1 cellular context compared by ENCODE assay signal in genomic region chr14:38138581-38139138, GRCh38.
TF ChIP-seq lines count a peak whose summit lies in the region.

No MANE protein-coding gene starts in this region.

TF ChIP-seq in GM23338, 12 proteins besides CTCF, POLR2A, EP300 and RAD21 (continued from another document):
- TF ChIP-seq ZNF462 (CRISPR knock-in tag; IDR thresholded peaks at IDR 0.05) (no peak), ZNF331 (CRISPR knock-in tag; IDR thresholded peaks at IDR 0.05; ENCODE audit: low read depth) (no peak), ZNF114 (CRISPR knock-in tag; IDR thresholded peaks at IDR 0.05) (no peak), POLR2AphosphoS5 (IDR thresholded peaks at IDR 0.05; ENCODE audit: low read depth) (no peak), STAT1 (IDR thresholded peaks at IDR 0.05; ENCODE audit: unreplicated experiment) (no peak), REST (IDR thresholded peaks at IDR 0.05; ENCODE audit: unreplicated experiment) (no peak), EZH2 (IDR thresholded peaks at IDR 0.05; ENCODE audit: low read depth, unreplicated experiment) (no peak), EZH2phosphoT487 (IDR thresholded peaks at IDR 0.05; ENCODE audit: unreplicated experiment) (no peak), NANOG (IDR thresholded peaks at IDR 0.05; ENCODE audit: borderline replicate concordance) (no peak), ETS1 (IDR thresholded peaks at IDR 0.05) (no peak), JUNB (IDR thresholded peaks at IDR 0.05; ENCODE audit: unreplicated experiment) (no peak)
